Comparison of ENCODE assay signal across 1 cellular context in genomic region chr16:57244767-57245471, GRCh38.
TF ChIP-seq lines count a peak whose summit lies in the region.

TSS of gene ARL2BP (plus strand) at chr16:57245259. CDS start at chr16:57245368, 109 bp downstream.

TF ChIP-seq in HEK293, 187 proteins besides CTCF, POLR2A, EP300 and RAD21 (continued from another document and continues in another):
- 0 out of 2 replicates have a peak, but pooled peaks have one; percentile 11 for TF ChIP-seq ZNF398 (tag by site-specific recombination; IDR thresholded peaks at IDR 0.05)
- peak; percentile 85 for TF ChIP-seq KLF10 (tag by site-specific recombination; IDR thresholded peaks at IDR 0.05)
- no peak for TF ChIP-seq ZSCAN4 (tag by site-specific recombination; IDR thresholded peaks at IDR 0.05)
- TF ChIP-seq REST (tag by site-specific recombination; IDR thresholded peaks at IDR 0.05), result no peak
- 0 out of 2 replicates have a peak, but pooled peaks have one; percentile 32 for TF ChIP-seq KLF17 (tag by site-specific recombination; IDR thresholded peaks at IDR 0.05)
- TF ChIP-seq BCL11A (tag by site-specific recombination; IDR thresholded peaks at IDR 0.05; ENCODE audit: low read depth), result 0 out of 2 replicates have a peak, but pooled peaks have one; percentile 21
- TF ChIP-seq ZBTB6 (tag by site-specific recombination; IDR thresholded peaks at IDR 0.05), result no peak
- TF ChIP-seq INSM2 (tag by site-specific recombination; IDR thresholded peaks at IDR 0.05), result no peak
- TF ChIP-seq ZNF18 (tag by site-specific recombination; IDR thresholded peaks at IDR 0.05), result no peak
- no peak for TF ChIP-seq ZNF140 (tag by site-specific recombination; IDR thresholded peaks at IDR 0.05)
- no peak for TF ChIP-seq ZBTB1 (tag by site-specific recombination; IDR thresholded peaks at IDR 0.05)
- peak; percentile 56 for TF ChIP-seq PATZ1 (tag by site-specific recombination; IDR thresholded peaks at IDR 0.05)
- peak; percentile 93 for TF ChIP-seq ZNF335 (tag by site-specific recombination; conservative IDR thresholded peaks at IDR 0.05)
- no peak for TF ChIP-seq ZNF214 (tag by site-specific recombination; IDR thresholded peaks at IDR 0.05; ENCODE audit: borderline replicate concordance)
- no peak for TF ChIP-seq ZNF223 (tag by site-specific recombination; IDR thresholded peaks at IDR 0.05)
- TF ChIP-seq KLF7 (tag by site-specific recombination; IDR thresholded peaks at IDR 0.05; ENCODE audit: borderline replicate concordance), result peak; percentile 10; the same call in 1 of the 2 replicates
- TF ChIP-seq GLIS1 (tag by site-specific recombination; IDR thresholded peaks at IDR 0.05), result no peak
- no peak for TF ChIP-seq ZNF843 (tag by site-specific recombination; IDR thresholded peaks at IDR 0.05)
- TF ChIP-seq EGR2 (tag by site-specific recombination; IDR thresholded peaks at IDR 0.05; ENCODE audit: low read depth), result no peak
- no peak for TF ChIP-seq ZNF560 (tag by site-specific recombination; IDR thresholded peaks at IDR 0.05; ENCODE audit: borderline replicate concordance)
- no peak for TF ChIP-seq ZNF114 (tag by site-specific recombination; IDR thresholded peaks at IDR 0.05)
- peak; percentile 78 for TF ChIP-seq ZBTB17 (tag by site-specific recombination; IDR thresholded peaks at IDR 0.05)
- TF ChIP-seq ZNF280C (tag by site-specific recombination; IDR thresholded peaks at IDR 0.05), result no peak
- TF ChIP-seq ZNF416 (tag by site-specific recombination; IDR thresholded peaks at IDR 0.05), result no peak
- no peak for TF ChIP-seq SCRT1 (tag by site-specific recombination; IDR thresholded peaks at IDR 0.05; ENCODE audit: borderline replicate concordance)
- TF ChIP-seq ZNF596 (tag by site-specific recombination; IDR thresholded peaks at IDR 0.05), result no peak
- no peak for TF ChIP-seq ZNF280D (tag by site-specific recombination; IDR thresholded peaks at IDR 0.05)
- 0 out of 2 replicates have a peak, but pooled peaks have one; percentile 16 for TF ChIP-seq FEZF1 (tag by site-specific recombination; IDR thresholded peaks at IDR 0.05)
- peak; percentile 72; the same call in 1 of the 2 replicates for TF ChIP-seq SCRT2 (tag by site-specific recombination; IDR thresholded peaks at IDR 0.05)
- TF ChIP-seq HOXA7 (CRISPR knock-in tag; IDR thresholded peaks at IDR 0.05; ENCODE audit: borderline replicate concordance), result no peak
- TF ChIP-seq ZNF777 (tag by site-specific recombination; IDR thresholded peaks at IDR 0.05; ENCODE audit: borderline replicate concordance), result no peak; the same call in 1 of the 2 replicates
- TF ChIP-seq SP2 (tag by site-specific recombination; IDR thresholded peaks at IDR 0.05), result peak; percentile 88
- no peak; the same call in 1 of the 2 replicates for TF ChIP-seq ZNF366 (tag by site-specific recombination; conservative IDR thresholded peaks at IDR 0.05)
- no peak for TF ChIP-seq ZNF155 (tag by site-specific recombination; IDR thresholded peaks at IDR 0.05)
- no peak for TF ChIP-seq ZNF311 (tag by site-specific recombination; IDR thresholded peaks at IDR 0.05; ENCODE audit: borderline replicate concordance)
- no peak for TF ChIP-seq ZNF785 (tag by site-specific recombination; IDR thresholded peaks at IDR 0.05)
- no peak for TF ChIP-seq ZNF623 (tag by site-specific recombination; IDR thresholded peaks at IDR 0.05)
- no peak for TF ChIP-seq SETDB1 (IDR thresholded peaks at IDR 0.05; ENCODE audit: insufficient read length, low read length)
